Comparison of ENCODE assay signal across 18 cellular contexts in genomic region chr17:4118095-4118743, GRCh38. TPM values are rescaled to one million over a fixed set of nuclear protein-coding genes. Genes with fewer than 3 reads are reported as not detected.
DNase-seq lines count a peak whose midpoint lies in the region; ATAC-seq and TF ChIP-seq lines count a peak whose summit lies in the region.
"Had no signal": no experiment of that assay in that cellular context is flagged by ENCODE, and none has a peak within 500 bp of the region (broad histone marks: within the 10 kb centered on the region; RNA-seq: fewer than 3 reads in every experiment).

No MANE protein-coding gene starts in this region.

- peak; percentile 33 for ATAC-seq in activated naive CD8-positive, alpha-beta T cell treated with anti-CD3 and anti-CD28 coated beads, Interleukin-2, amount 50 U/mL, for 24 hours
- no peak for ATAC-seq in activated T-helper 17 cell treated with anti-CD3 and anti-CD28 coated beads, Interleukin-2, amount 50 U/mL, for 72 hours (replicated peaks)
- ATAC-seq in left colon, result peak; percentile 63
- ATAC-seq in stimulated activated effector memory CD8-positive, alpha-beta T cell treated with anti-CD3 and anti-CD28 coated beads, Interleukin-12 subunit alpha, Interleukin-12 subunit beta, amount 100 ng/mL, for 72 hours, result no peak
- ATAC-seq in stimulated activated naive CD8-positive, alpha-beta T cell treated with anti-CD3 and anti-CD28 coated beads, Interleukin-15, amount 100 ng/mL, for 72 hours, result no peak

- H3K4me1 Mint-ChIP-seq in activated naive CD8-positive, alpha-beta T cell treated with anti-CD3 and anti-CD28 coated beads, Interleukin-2, amount 50 U/mL, for 24 hours, result peaks cover 3% of the 10 kb centered on the region
- no peaks in the 10 kb centered on the region for H3K4me1 Mint-ChIP-seq in activated naive CD8-positive, alpha-beta T cell treated with anti-CD3 and anti-CD28 coated beads for 36 hours
- H3K4me1 Mint-ChIP-seq in activated T-helper 17 cell treated with anti-CD3 and anti-CD28 coated beads, Interleukin-2, amount 50 U/mL, for 72 hours, result peaks cover 4% of the 10 kb centered on the region
- H3K4me1 Mint-ChIP-seq in stimulated activated effector memory CD8-positive, alpha-beta T cell treated with anti-CD3 and anti-CD28 coated beads, Interleukin-12 subunit alpha, Interleukin-12 subunit beta, amount 100 ng/mL, for 72 hours, result no peaks in the 10 kb centered on the region
- no peaks in the 10 kb centered on the region for H3K4me1 Mint-ChIP-seq in stimulated activated naive CD8-positive, alpha-beta T cell treated with anti-CD3 and anti-CD28 coated beads, Interleukin-15, amount 100 ng/mL, for 72 hours
- H3K4me1 Mint-ChIP-seq: B cell, H9, neural progenitor cell had no signal

- intact Hi-C loops in left colon (cut with DNase I, micrococcal nuclease), result no loop called here

- H3K27me3 Mint-ChIP-seq in activated naive CD8-positive, alpha-beta T cell treated with anti-CD3 and anti-CD28 coated beads, Interleukin-2, amount 50 U/mL, for 24 hours, result no peaks in the 10 kb centered on the region
- no peaks in the 10 kb centered on the region for H3K27me3 Mint-ChIP-seq in activated naive CD8-positive, alpha-beta T cell treated with anti-CD3 and anti-CD28 coated beads for 36 hours
- no peaks in the 10 kb centered on the region for H3K27me3 Mint-ChIP-seq in activated T-helper 17 cell treated with anti-CD3 and anti-CD28 coated beads, Interleukin-2, amount 50 U/mL, for 72 hours
- no peaks in the 10 kb centered on the region for H3K27me3 Mint-ChIP-seq in stimulated activated naive CD8-positive, alpha-beta T cell treated with anti-CD3 and anti-CD28 coated beads, Interleukin-15, amount 100 ng/mL, for 72 hours
- H3K27me3 Mint-ChIP-seq: activated naive CD4-positive, alpha-beta T cell treated with anti-CD3 and anti-CD28 coated beads, Interleukin-2, amount 50 U/mL, for 24 hours; B cell had no signal

- no peak for TF ChIP-seq CTCF in GM10248 (IDR thresholded peaks at IDR 0.05; ENCODE audit: control extremely low read depth, extremely low read depth, low read depth, missing control alignments)

- peaks cover 29% of the 10 kb centered on the region for H3K36me3 Mint-ChIP-seq in activated naive CD8-positive, alpha-beta T cell treated with anti-CD3 and anti-CD28 coated beads, Interleukin-2, amount 50 U/mL, for 24 hours (ENCODE audit: low read depth)
- peaks cover 4% of the 10 kb centered on the region for H3K36me3 Mint-ChIP-seq in activated naive CD8-positive, alpha-beta T cell treated with anti-CD3 and anti-CD28 coated beads for 36 hours
- peaks cover 79% of the 10 kb centered on the region for H3K36me3 Mint-ChIP-seq in activated T-helper 17 cell treated with anti-CD3 and anti-CD28 coated beads, Interleukin-2, amount 50 U/mL, for 72 hours (ENCODE audit: low read depth)
- peaks cover 98% of the 10 kb centered on the region for H3K36me3 Mint-ChIP-seq in stimulated activated effector memory CD8-positive, alpha-beta T cell treated with anti-CD3 and anti-CD28 coated beads, Interleukin-12 subunit alpha, Interleukin-12 subunit beta, amount 100 ng/mL, for 72 hours

- no peak overlapping the region for H3K4me3 Mint-ChIP-seq in activated naive CD8-positive, alpha-beta T cell treated with anti-CD3 and anti-CD28 coated beads, Interleukin-2, amount 50 U/mL, for 24 hours
- H3K4me3 Mint-ChIP-seq in activated naive CD8-positive, alpha-beta T cell treated with anti-CD3 and anti-CD28 coated beads for 36 hours, result no peak overlapping the region
- H3K4me3 Mint-ChIP-seq in activated T-helper 17 cell treated with anti-CD3 and anti-CD28 coated beads, Interleukin-2, amount 50 U/mL, for 72 hours, result no peak overlapping the region
- no peak overlapping the region for H3K4me3 Mint-ChIP-seq in stimulated activated effector memory CD8-positive, alpha-beta T cell treated with anti-CD3 and anti-CD28 coated beads, Interleukin-12 subunit alpha, Interleukin-12 subunit beta, amount 100 ng/mL, for 72 hours
- no peak overlapping the region for H3K4me3 Mint-ChIP-seq in stimulated activated naive CD8-positive, alpha-beta T cell treated with anti-CD3 and anti-CD28 coated beads, Interleukin-15, amount 100 ng/mL, for 72 hours
- H3K4me3 Mint-ChIP-seq: activated naive CD4-positive, alpha-beta T cell treated with anti-CD3 and anti-CD28 coated beads, Interleukin-2, amount 50 U/mL, for 24 hours; B cell; H9; neural progenitor cell had no signal

- CTCF ChIA-PET in GM10248 (lab: Yijun Ruan, JAX), result interaction anchor here (0.8 kb wide), 1 partner anchor 13 kb away, joined by 3 read pairs; no protein-coding TSS in a partner anchor

- H3K27ac Mint-ChIP-seq in activated naive CD8-positive, alpha-beta T cell treated with anti-CD3 and anti-CD28 coated beads, Interleukin-2, amount 50 U/mL, for 24 hours, result peak overlapping the region; percentile 39
- no peak overlapping the region for H3K27ac Mint-ChIP-seq in activated naive CD8-positive, alpha-beta T cell treated with anti-CD3 and anti-CD28 coated beads for 36 hours
- H3K27ac Mint-ChIP-seq in activated T-helper 17 cell treated with anti-CD3 and anti-CD28 coated beads, Interleukin-2, amount 50 U/mL, for 72 hours, result peak overlapping the region; percentile 8
- peak overlapping the region; percentile 10 for H3K27ac Mint-ChIP-seq in stimulated activated effector memory CD8-positive, alpha-beta T cell treated with anti-CD3 and anti-CD28 coated beads, Interleukin-12 subunit alpha, Interleukin-12 subunit beta, amount 100 ng/mL, for 72 hours
- peak overlapping the region in 1 of 2 donors; percentile 36 for H3K27ac Mint-ChIP-seq in stimulated activated naive CD8-positive, alpha-beta T cell treated with anti-CD3 and anti-CD28 coated beads, Interleukin-15, amount 100 ng/mL, for 72 hours
- H3K27ac Mint-ChIP-seq: B cell, neural progenitor cell had no signal

- DNase-seq in activated naive CD8-positive, alpha-beta T cell treated with anti-CD3 and anti-CD28 coated beads, Interleukin-2, amount 50 U/mL, for 24 hours, result no peak
- no peak for DNase-seq in activated naive CD8-positive, alpha-beta T cell treated with anti-CD3 and anti-CD28 coated beads for 36 hours
- DNase-seq in left colon (no peak), UCSD-AML1 (lab: John Stamatoyannopoulos, UW; ENCODE audit: unreplicated experiment) (no peak), GM10248 (ENCODE audit: extremely low spot score) (no peak)
- no peak for DNase-seq in stimulated activated effector memory CD8-positive, alpha-beta T cell treated with anti-CD3 and anti-CD28 coated beads, Interleukin-12 subunit alpha, Interleukin-12 subunit beta, amount 100 ng/mL, for 72 hours (ENCODE audit: low spot score in 2 of 2)
- no peak for DNase-seq in stimulated activated naive CD8-positive, alpha-beta T cell treated with anti-CD3 and anti-CD28 coated beads, Interleukin-15, amount 100 ng/mL, for 72 hours
- DNase-seq: aorta; dermis blood vessel endothelial cell; H9; NCI-H1105 treated with DMSO at 0.1 percent for 48 hours; NCI-H748 treated with DMSO at 0.1 percent for 48 hours; stimulated activated CD4-positive, alpha-beta T cell treated with anti-CD3 and anti-CD28 coated beads, Interleukin-2, amount 100 ng/mL, for 48 hours; upper lobe of left lung had no signal

- POLR2A ChIA-PET in GM10248 (lab: Yijun Ruan, JAX), result no interaction called here

- H3K9me3 Mint-ChIP-seq in activated naive CD8-positive, alpha-beta T cell treated with anti-CD3 and anti-CD28 coated beads, Interleukin-2, amount 50 U/mL, for 24 hours, result no peaks in the 10 kb centered on the region
- H3K9me3 Mint-ChIP-seq in activated naive CD8-positive, alpha-beta T cell treated with anti-CD3 and anti-CD28 coated beads for 36 hours, result no peaks in the 10 kb centered on the region
- H3K9me3 Mint-ChIP-seq in activated T-helper 17 cell treated with anti-CD3 and anti-CD28 coated beads, Interleukin-2, amount 50 U/mL, for 72 hours, result no peaks in the 10 kb centered on the region
- no peaks in the 10 kb centered on the region for H3K9me3 Mint-ChIP-seq in stimulated activated effector memory CD8-positive, alpha-beta T cell treated with anti-CD3 and anti-CD28 coated beads, Interleukin-12 subunit alpha, Interleukin-12 subunit beta, amount 100 ng/mL, for 72 hours
- no peaks in the 10 kb centered on the region for H3K9me3 Mint-ChIP-seq in stimulated activated naive CD8-positive, alpha-beta T cell treated with anti-CD3 and anti-CD28 coated beads, Interleukin-15, amount 100 ng/mL, for 72 hours
- H3K9me3 Mint-ChIP-seq: activated naive CD4-positive, alpha-beta T cell treated with anti-CD3 and anti-CD28 coated beads, Interleukin-2, amount 50 U/mL, for 24 hours; H9; neural progenitor cell had no signal

RNA-seq across cellular contexts. Expression of gene ZZEF1, which starts 24.6 kb away (rescaled TPM):
- total RNA-seq in activated naive CD8-positive, alpha-beta T cell treated with anti-CD3 and anti-CD28 coated beads for 36 hours, result 10 to 100 TPM; 23.7 to 27.0 TPM
- total RNA-seq in activated T-helper 17 cell treated with anti-CD3 and anti-CD28 coated beads, Interleukin-2, amount 50 U/mL, for 72 hours, result 10 to 100 TPM; 48.1 to 48.2 TPM
- total RNA-seq in left colon, result 100 to 1,000 TPM; 134 to 164 TPM

RNA-seq across cellular contexts. Expression of gene CYB5D2, which starts 24.8 kb away (rescaled TPM):
- total RNA-seq in activated naive CD8-positive, alpha-beta T cell treated with anti-CD3 and anti-CD28 coated beads for 36 hours, result 10 to 100 TPM; 11.0 to 11.6 TPM
- total RNA-seq in activated T-helper 17 cell treated with anti-CD3 and anti-CD28 coated beads, Interleukin-2, amount 50 U/mL, for 72 hours, result 1 to 10 TPM; 6.6 to 8.4 TPM
- total RNA-seq in left colon, result 10 to 100 TPM; 11.8 to 16.3 TPM

Comparison
In these comparisons a context has a peak if more than half of its experiments do, and no peak if none do; other contexts are left out.
1. ATAC-seq: peak in activated naive CD8-positive, alpha-beta T cell treated with anti-CD3 and anti-CD28 coated beads, Interleukin-2, amount 50 U/mL, for 24 hours (single experiment) and left colon (single experiment); none in activated T-helper 17 cell treated with anti-CD3 and anti-CD28 coated beads, Interleukin-2, amount 50 U/mL, for 72 hours (single experiment), stimulated activated effector memory CD8-positive, alpha-beta T cell treated with anti-CD3 and anti-CD28 coated beads, Interleukin-12 subunit alpha, Interleukin-12 subunit beta, amount 100 ng/mL, for 72 hours (single experiment) and stimulated activated naive CD8-positive, alpha-beta T cell treated with anti-CD3 and anti-CD28 coated beads, Interleukin-15, amount 100 ng/mL, for 72 hours (single experiment).